17 cellular contexts compared by ENCODE assay signal in genomic region chr22:26547426-26547825, GRCh38. TPM values are rescaled to one million over a fixed set of nuclear protein-coding genes. Genes with fewer than 3 reads are reported as not detected.
DNase-seq lines count a peak whose midpoint lies in the region; ATAC-seq and TF ChIP-seq lines count a peak whose summit lies in the region.
"Had no signal": no experiment of that assay in that cellular context is flagged by ENCODE, and none has a peak within 500 bp of the region (broad histone marks: within the 10 kb centered on the region; RNA-seq: fewer than 3 reads in every experiment).

No MANE protein-coding gene starts in this region.

- no peak for TF ChIP-seq CTCF in CD14-positive monocyte (IDR thresholded peaks at IDR 0.05)
- TF ChIP-seq CTCF in vagina (IDR thresholded peaks at IDR 0.05) = no peak

- H3K36me3 Mint-ChIP-seq in CD14-positive monocyte = peaks cover 31 to 69% of the 10 kb centered on the region in 2 donors
- H3K36me3 Mint-ChIP-seq in activated T-cell treated with anti-CD3 and anti-CD28 coated beads, Interleukin-2, amount 50 U/mL, for 72 hours (ENCODE audit: insufficient read depth in 2 of 2) = peaks cover 8 to 10% of the 10 kb centered on the region in 2 donors

- ATAC-seq in activated T-cell treated with anti-CD3 and anti-CD28 coated beads, Interleukin-2, amount 50 U/mL, for 72 hours (replicated peaks in 1 of 2) = peak; percentile 60 to 92
- ATAC-seq in GM18867 (IDR thresholded peaks at IDR 0.05; ENCODE audit: unreplicated experiment) (no peak), GM19467 (IDR thresholded peaks at IDR 0.05; ENCODE audit: unreplicated experiment) (no peak)
- ATAC-seq: GM12878, heart left ventricle, HepG2, right lobe of liver had no signal

- no peak for TF ChIP-seq POLR2A in vagina (IDR thresholded peaks at IDR 0.05)

- H3K9me3 Mint-ChIP-seq in CD14-positive monocyte = peaks cover 0 to 2% (median 0%) of the 10 kb centered on the region in 7 donors
- peaks cover 0 to 3% of the 10 kb centered on the region in 2 donors for H3K9me3 Mint-ChIP-seq in activated T-cell treated with anti-CD3 and anti-CD28 coated beads, Interleukin-2, amount 50 U/mL, for 72 hours

- H3K27me3 Mint-ChIP-seq in CD14-positive monocyte (ENCODE audit: low read depth in 3 of 3) = no peaks in the 10 kb centered on the region
- no peaks in the 10 kb centered on the region for H3K27me3 Mint-ChIP-seq in activated T-cell treated with anti-CD3 and anti-CD28 coated beads, Interleukin-2, amount 50 U/mL, for 72 hours (ENCODE audit: low read depth)

- intact Hi-C loops in CD14-positive monocyte (cut with micrococcal nuclease) (no loop called here), vagina (cut with DNase I) (no loop called here)

- H3K4me1 ChIP-seq in skeletal muscle tissue (ENCODE audit: control insufficient read depth in 3 of 3, insufficient read depth in 3 of 3, low read length in 3 of 3) (peaks cover 55 to 75% (median 69%) of the 10 kb centered on the region in 3 donors), vagina (peaks cover 14% of the 10 kb centered on the region)

- H3K27ac ChIP-seq in skeletal muscle tissue (ENCODE audit: low read depth, low read length) (peak overlapping the region; percentile 10), vagina (no peak overlapping the region)
- H3K27ac ChIP-seq: C4-2B, right lobe of liver, thoracic aorta had no signal

- H3K4me1 Mint-ChIP-seq in CD14-positive monocyte = peaks cover 38% of the 10 kb centered on the region
- H3K4me1 Mint-ChIP-seq in activated T-cell treated with anti-CD3 and anti-CD28 coated beads, Interleukin-2, amount 50 U/mL, for 72 hours (ENCODE audit: low read depth) = peaks cover 26% of the 10 kb centered on the region

- no peak overlapping the region for H3K4me3 Mint-ChIP-seq in CD14-positive monocyte
- H3K4me3 Mint-ChIP-seq in activated T-cell treated with anti-CD3 and anti-CD28 coated beads, Interleukin-2, amount 50 U/mL, for 72 hours = peak overlapping the region; percentile 23 to 32

- H3K9me3 ChIP-seq in skeletal muscle tissue (ENCODE audit: control insufficient read depth in 3 of 3, low read length in 3 of 3) (no peaks in the 10 kb centered on the region), vagina (no peaks in the 10 kb centered on the region)
- H3K9me3 ChIP-seq: heart left ventricle, right lobe of liver, thoracic aorta had no signal

- peak overlapping the region in 1 of 3 donors; percentile 45 for H3K9ac ChIP-seq in skeletal muscle tissue (ENCODE audit: low read depth in 1 of 3, low read length in 3 of 3)

- no peak for DNase-seq in CD14-positive monocyte (ENCODE audit: low spot score)
- DNase-seq in Jurkat, Clone E6-1 (ENCODE audit: low read depth, low spot score) = peak; percentile 39
- DNase-seq in activated T-cell treated with anti-CD3 and anti-CD28 coated beads, Interleukin-2, amount 50 U/mL, for 72 hours = peak; percentile 12 to 40
- no peak for DNase-seq in HCEC 1CT
- DNase-seq in vagina (ENCODE audit: extremely low spot score in 2 of 2) = no peak
- DNase-seq: cortex of kidney, heart left ventricle, NCI-H226, right lobe of liver, SIG-M5 had no signal

- H3K36me3 ChIP-seq in skeletal muscle tissue (ENCODE audit: control insufficient read depth in 3 of 3, insufficient read depth in 3 of 3, low read length in 3 of 3) = peaks cover 3 to 12% (median 7%) of the 10 kb centered on the region in 3 donors
- no peaks in the 10 kb centered on the region for H3K36me3 ChIP-seq in vagina
- H3K36me3 ChIP-seq: thoracic aorta had no signal

- H3K27ac Mint-ChIP-seq in CD14-positive monocyte = peak overlapping the region in 5 of 7 donors; percentile 63 to 79 (median 72)
- peak overlapping the region; percentile 85 for H3K27ac Mint-ChIP-seq in activated T-cell treated with anti-CD3 and anti-CD28 coated beads, Interleukin-2, amount 50 U/mL, for 72 hours

- H3K27me3 ChIP-seq in skeletal muscle tissue (ENCODE audit: control insufficient read depth in 3 of 3, insufficient read depth in 3 of 3, low read length in 3 of 3) = no peaks in the 10 kb centered on the region
- no peaks in the 10 kb centered on the region for H3K27me3 ChIP-seq in vagina
- H3K27me3 ChIP-seq: heart left ventricle, right lobe of liver had no signal

- no peak overlapping the region for H3K4me3 ChIP-seq in Jurkat, Clone E6-1 (ENCODE audit: low read length)
- H3K4me3 ChIP-seq in skeletal muscle tissue (ENCODE audit: low read length in 3 of 3) = no peak overlapping the region
- no peak overlapping the region for H3K4me3 ChIP-seq in vagina
- H3K4me3 ChIP-seq: GM12878, heart left ventricle, right lobe of liver, thoracic aorta had no signal

RNA-seq across cellular contexts. Expression of gene TFIP11, which starts 35.2 kb away (rescaled TPM):
- polyA plus RNA-seq in CD14-positive monocyte = 10 to 100 TPM; 10.1 to 19.8 TPM
- polyA plus RNA-seq in Jurkat, Clone E6-1 (2012; ENCODE audit: insufficient read depth, insufficient read length) = 83.7 TPM
- total RNA-seq in activated T-cell treated with anti-CD3 and anti-CD28 coated beads, Interleukin-2, amount 50 U/mL, for 72 hours = 10 to 100 TPM; 47.0 to 62.5 TPM
- total RNA-seq in skeletal muscle tissue (30.3 TPM), vagina (23.1 TPM)

RNA-seq across cellular contexts. Expression of gene TPST2, which starts 42.5 kb away (rescaled TPM):
- 10 to 100 TPM; 62.8 to 69.5 TPM for polyA plus RNA-seq in CD14-positive monocyte
- polyA plus RNA-seq in Jurkat, Clone E6-1 (2012; ENCODE audit: insufficient read depth, insufficient read length) = 18.2 TPM
- 10 to 100 TPM; 19.0 to 23.2 TPM for total RNA-seq in activated T-cell treated with anti-CD3 and anti-CD28 coated beads, Interleukin-2, amount 50 U/mL, for 72 hours
- total RNA-seq in skeletal muscle tissue = 6.8 TPM
- total RNA-seq in vagina = 96.3 TPM

Comparison
In these comparisons a context has a peak if more than half of its experiments do, and no peak if none do; other contexts are left out.
1. DNase-seq: peak in Jurkat, Clone E6-1 (single experiment) and activated T-cell treated with anti-CD3 and anti-CD28 coated beads, Interleukin-2, amount 50 U/mL, for 72 hours (2 of 2); none in CD14-positive monocyte (single experiment), HCEC 1CT (single experiment) and vagina (0 of 2).
2. H3K4me3 Mint-ChIP-seq: peak in activated T-cell treated with anti-CD3 and anti-CD28 coated beads, Interleukin-2, amount 50 U/mL, for 72 hours (2 of 2); none in CD14-positive monocyte (0 of 2).
3. ATAC-seq: peak in activated T-cell treated with anti-CD3 and anti-CD28 coated beads, Interleukin-2, amount 50 U/mL, for 72 hours (2 of 2); none in GM18867 (single experiment) and GM19467 (single experiment).